Comparison of ENCODE assay signal across 10 cellular contexts in the genomic region with DNA sequence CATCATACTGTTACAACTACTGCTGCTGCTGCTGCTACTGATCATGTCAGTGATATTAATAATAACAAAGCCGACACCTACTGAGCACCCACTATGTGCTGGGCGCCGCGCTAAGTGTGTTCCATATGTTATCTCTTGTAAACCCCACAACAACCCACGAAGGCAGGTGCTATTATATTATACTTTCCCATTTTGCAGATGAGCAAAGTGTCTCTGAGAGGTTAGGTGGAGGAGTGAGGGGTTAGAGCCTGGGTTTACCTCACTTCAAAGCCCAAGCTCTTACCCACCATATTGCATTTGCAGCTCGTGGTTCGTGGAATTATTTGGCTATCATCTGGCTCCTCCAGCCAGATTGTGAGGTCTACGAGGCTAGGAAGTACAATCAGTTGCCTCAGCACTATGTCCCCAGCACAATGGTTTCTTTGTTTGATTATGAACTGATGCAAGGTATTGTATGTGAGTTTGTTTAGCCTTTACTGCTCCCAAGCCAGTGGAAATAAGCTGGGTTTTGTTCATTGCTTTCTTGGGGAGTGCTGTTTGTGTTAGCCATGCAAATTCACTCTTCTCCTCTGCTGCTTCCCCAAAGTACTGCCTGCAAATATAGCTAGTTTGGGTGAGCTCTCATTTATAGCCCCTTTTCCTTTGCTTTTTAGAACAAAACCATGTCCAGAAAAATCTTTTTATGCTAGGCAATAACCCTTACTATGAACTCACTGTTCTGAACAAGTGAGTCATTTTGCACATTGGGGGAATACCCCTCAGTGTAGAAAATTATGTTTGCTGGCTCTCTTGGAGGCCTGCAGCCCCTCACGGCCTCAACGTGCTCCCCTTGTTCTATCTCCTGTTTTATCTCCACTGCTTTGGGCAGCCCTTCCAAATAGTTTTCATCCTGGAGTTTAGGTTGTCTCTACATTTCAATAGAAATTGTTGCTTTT. TPM values are rescaled to one million over a fixed set of nuclear protein-coding genes. Genes with fewer than 3 reads are reported as not detected.
DNase-seq lines count a peak whose midpoint lies in the region; ATAC-seq, FAIRE-seq and TF ChIP-seq lines count a peak whose summit lies in the region.
"Had no signal": no experiment of that assay in that cellular context is flagged by ENCODE, and none has a peak within 500 bp of the region (broad histone marks: within the 10 kb centered on the region; RNA-seq: fewer than 3 reads in every experiment).

No MANE protein-coding gene starts in this region.

- H3K36me3 ChIP-seq in SU-DHL-6 (ENCODE audit: low read length) (no peaks in the 10 kb centered on the region), small intestine (ENCODE audit: control insufficient read depth in 2 of 2, insufficient read depth in 2 of 2, low read length in 2 of 2) (no peaks in the 10 kb centered on the region), left lung (no peaks in the 10 kb centered on the region)

- FAIRE-seq in small intestine (lab: Jason Lieb, UNC), result no peak

- peak; percentile 76 for ATAC-seq in HG02870 (IDR thresholded peaks at IDR 0.05; ENCODE audit: unreplicated experiment)
- no peak for ATAC-seq in HG03460 (IDR thresholded peaks at IDR 0.05; ENCODE audit: unreplicated experiment)
- ATAC-seq in left lung, result no peak

- H3K9me3 ChIP-seq in SU-DHL-6 (ENCODE audit: insufficient read depth, low read length) (no peaks in the 10 kb centered on the region), small intestine (ENCODE audit: control insufficient read depth, low read depth) (no peaks in the 10 kb centered on the region), left lung (no peaks in the 10 kb centered on the region)

- H3K36me3 Mint-ChIP-seq in osteocyte (ENCODE audit: unreplicated experiment), result no peaks in the 10 kb centered on the region

- no peak for TF ChIP-seq CTCF in SU-DHL-6 (IDR thresholded peaks at IDR 0.05; ENCODE audit: insufficient read depth, low read length, poor library complexity, severe bottlenecking)
- TF ChIP-seq CTCF in left lung (IDR thresholded peaks at IDR 0.05), result no peak
- TF ChIP-seq CTCF in osteocyte (IDR thresholded peaks at IDR 0.05), result no peak

- H3K27ac Mint-ChIP-seq in osteocyte (ENCODE audit: unreplicated experiment), result no peak overlapping the region

- H3K4me3 ChIP-seq in SU-DHL-6 (ENCODE audit: insufficient read depth, low read length, poor library complexity, severe bottlenecking), result no peak overlapping the region
- no peak overlapping the region for H3K4me3 ChIP-seq in small intestine (ENCODE audit: low read depth in 1 of 2, low read length in 2 of 2)
- H3K4me3 ChIP-seq in left lung, result no peak overlapping the region

- peak; percentile 34 for DNase-seq in NCI-H510A treated with DMSO at 0.1 percent for 48 hours (lab: John Stamatoyannopoulos, UW)
- no peak for DNase-seq in NCI-H510A (lab: John Stamatoyannopoulos, UW)
- peak; percentile 15 for DNase-seq in small intestine
- DNase-seq in left lung, result no peak
- DNase-seq in osteocyte (ENCODE audit: extremely low spot score, unreplicated experiment), result no peak
- DNase-seq: activated CD4-positive, alpha-beta T cell treated with anti-CD3 and anti-CD28 coated beads, Interleukin-2, amount 50 U/mL, for 48 hours; stimulated activated naive CD4-positive, alpha-beta T cell had no signal

- peak overlapping the region; percentile 11 for H3K4me2 ChIP-seq in SU-DHL-6 (ENCODE audit: low read depth, low read length, poor library complexity, severe bottlenecking)

- H3K9me3 Mint-ChIP-seq in osteocyte (ENCODE audit: unreplicated experiment), result no peaks in the 10 kb centered on the region

- peaks cover 2% of the 10 kb centered on the region for H3K4me1 Mint-ChIP-seq in osteocyte (ENCODE audit: unreplicated experiment)

- intact Hi-C loops in left lung (cut with DNase I), result loop anchor here in 1 of 2 donors (10.0 kb wide), 1 partner anchor 59 kb away; no protein-coding TSS in a partner anchor

- H3K4me1 ChIP-seq in small intestine (ENCODE audit: control insufficient read depth in 2 of 2, insufficient read depth in 1 of 2, low read depth in 1 of 2, low read length in 1 of 2) (no peaks in the 10 kb centered on the region), left lung (no peaks in the 10 kb centered on the region)

- H3K27ac ChIP-seq in SU-DHL-6 (ENCODE audit: low read depth, low read length) (peak overlapping the region; percentile 46), small intestine (ENCODE audit: low read depth in 1 of 2, low read length in 1 of 2) (no peak overlapping the region), left lung (no peak overlapping the region)

- no peaks in the 10 kb centered on the region for H3K27me3 ChIP-seq in SU-DHL-6 (ENCODE audit: low read length)
- H3K27me3 ChIP-seq in small intestine (ENCODE audit: control insufficient read depth in 2 of 2, insufficient read depth in 2 of 2, low read length in 2 of 2), result no peaks in the 10 kb centered on the region
- peaks cover 0 to 3% of the 10 kb centered on the region in 2 donors for H3K27me3 ChIP-seq in left lung

- H4K20me1 ChIP-seq in SU-DHL-6 (ENCODE audit: low read depth, low read length), result no peaks in the 10 kb centered on the region

- 40 to 63% (median 55%) methylated on average over 10 of the region's 10 CpGs for WGBS in small intestine, 3 donors

- no peak overlapping the region for H3K4me3 Mint-ChIP-seq in osteocyte (ENCODE audit: unreplicated experiment)

- H3F3A ChIP-seq in SU-DHL-6 (ENCODE audit: insufficient read depth), result peaks cover 34% of the 10 kb centered on the region

- no peaks in the 10 kb centered on the region for H3K79me2 ChIP-seq in SU-DHL-6 (ENCODE audit: insufficient read depth, low read length)

- no peak overlapping the region for H2AFZ ChIP-seq in SU-DHL-6 (ENCODE audit: low read depth, low read length, severe bottlenecking)

- H3K9ac ChIP-seq in SU-DHL-6 (ENCODE audit: low read length), result peak overlapping the region; percentile 17; the same call in 1 of the 2 replicates

- H3K9me2 ChIP-seq in SU-DHL-6 (replicated peaks; ENCODE audit: insufficient read depth, low read length), result no peaks in the 10 kb centered on the region

- peaks cover 42% of the 10 kb centered on the region for H3K27me3 Mint-ChIP-seq in osteocyte (ENCODE audit: unreplicated experiment)

RNA-seq across cellular contexts. Expression of a gene that starts 47.9 kb away (rescaled TPM):
- 10 to 100 TPM; 12.4 to 25.9 (median 15.4) TPM for polyA plus RNA-seq in small intestine
- total RNA-seq in left lung (10 to 100 TPM; 38.9 to 47.7 TPM), osteocyte (33.0 and 34.8 TPM in 2 replicates)

RNA-seq across cellular contexts. Expression of a gene that starts 48.2 kb away (rescaled TPM):
- 100 to 1,000 TPM; 220 to 382 (median 341) TPM for polyA plus RNA-seq in small intestine
- total RNA-seq in left lung, result 100 to 1,000 TPM; 137 to 184 TPM
- 145 and 148 TPM in 2 replicates for total RNA-seq in osteocyte

Comparison
In these comparisons a context has a peak if more than half of its experiments do, and no peak if none do; other contexts are left out.
1. DNase-seq: peak in NCI-H510A treated with DMSO at 0.1 percent for 48 hours (single experiment) and small intestine (single experiment); none in NCI-H510A (single experiment), left lung (0 of 2) and osteocyte (single experiment).